Comparison of ENCODE assay signal across 8 cellular contexts in genomic region chr9:109411818-109412352, GRCh38.
DNase-seq lines count a peak whose midpoint lies in the region; ATAC-seq lines count a peak whose summit lies in the region.

No MANE protein-coding gene starts in this region.

- H3K9ac ChIP-seq in neuronal stem cell (ENCODE audit: low read depth, low read length, poor library complexity) = no peak overlapping the region

- no peak overlapping the region for H2AFZ ChIP-seq in neuronal stem cell (ENCODE audit: low read length)

- H2BK5ac ChIP-seq in neuronal stem cell (ENCODE audit: low read length) = no peak overlapping the region

- WGBS in neuronal stem cell (ENCODE audit: extremely low coverage in 2 of 2, insufficient read length in 2 of 2, insufficient replicate concordance in 1 of 2), 2 donors = no CpG with 5 or more reads among the region's 5 CpGs

- H3K36me3 ChIP-seq in neuronal stem cell (replicated peaks in 1 of 2; ENCODE audit: control insufficient read depth in 2 of 2, insufficient read depth in 2 of 2, low read length in 2 of 2) = no peaks in the 10 kb centered on the region

- H3K79me1 ChIP-seq in neuronal stem cell (ENCODE audit: low read depth, low read length) = no peaks in the 10 kb centered on the region

- DNase-seq in GM03348 (ENCODE audit: low spot score) (peak; percentile 41), SK-N-DZ (ENCODE audit: low spot score) (peak; percentile 9), fibroblast of peridontal ligament (ENCODE audit: extremely low read depth) (peak; percentile 86), neuronal stem cell (ENCODE audit: low spot score) (no peak), cerebellum (ENCODE audit: low spot score) (no peak)
- peak; percentile 42 for DNase-seq in stimulated activated CD8-positive, alpha-beta memory T cell treated with anti-CD3 and anti-CD28 coated beads, Interleukin-4, amount 100 ng/mL, for 48 hours

- H2BK15ac ChIP-seq in neuronal stem cell (ENCODE audit: low read length) = no peak overlapping the region

- H3K4me1 ChIP-seq in neuronal stem cell (ENCODE audit: control insufficient read depth in 2 of 2, insufficient read depth in 1 of 2, low read depth in 1 of 2, low read length in 2 of 2) = peaks cover 2 to 19% of the 10 kb centered on the region in 2 donors

- H2BK120ac ChIP-seq in neuronal stem cell (ENCODE audit: low read depth, low read length) = no peak overlapping the region

- no peak overlapping the region for H2AK5ac ChIP-seq in neuronal stem cell (ENCODE audit: low read depth, low read length)

- peak; percentile 43 for ATAC-seq in GM19372 (IDR thresholded peaks at IDR 0.05; ENCODE audit: low read depth, unreplicated experiment)
- ATAC-seq in HG03432 (IDR thresholded peaks at IDR 0.05; ENCODE audit: unreplicated experiment) = peak; percentile 46

- H3K27me3 ChIP-seq in neuronal stem cell (ENCODE audit: control insufficient read depth in 3 of 3, insufficient read depth in 3 of 3, low read depth in 1 of 3, low read length in 3 of 3) = no peaks in the 10 kb centered on the region

- no peak overlapping the region for H3K27ac ChIP-seq in neuronal stem cell (replicated peaks; ENCODE audit: low read length)

- H3K18ac ChIP-seq in neuronal stem cell (ENCODE audit: low read length) = no peak overlapping the region

- no peak overlapping the region for H2BK12ac ChIP-seq in neuronal stem cell (ENCODE audit: low read length)

- H3K9me3 ChIP-seq in neuronal stem cell (replicated peaks in 1 of 2; ENCODE audit: control insufficient read depth in 2 of 2, insufficient read depth in 1 of 2, low read depth in 1 of 2, low read length in 2 of 2) = no peaks in the 10 kb centered on the region

- H3K4me3 ChIP-seq in neuronal stem cell (ENCODE audit: low read length in 2 of 2) = no peak overlapping the region

- no peak overlapping the region for H3K4ac ChIP-seq in neuronal stem cell (ENCODE audit: low read length)

- no peak overlapping the region for H4K91ac ChIP-seq in neuronal stem cell (ENCODE audit: low read depth, low read length, poor library complexity)

- H3K23ac ChIP-seq in neuronal stem cell (ENCODE audit: low read depth, low read length, poor library complexity) = no peak overlapping the region

- no peak overlapping the region for H3K14ac ChIP-seq in neuronal stem cell (ENCODE audit: low read length)

- no peak overlapping the region for H3K4me2 ChIP-seq in neuronal stem cell (ENCODE audit: insufficient read depth, low read length, poor library complexity, severe bottlenecking)

- H4K8ac ChIP-seq in neuronal stem cell (ENCODE audit: low read depth, low read length) = no peak overlapping the region

Comparison
In these comparisons a context has a peak if more than half of its experiments do, and no peak if none do; other contexts are left out.
1. DNase-seq: peak in GM03348 (single experiment), SK-N-DZ (single experiment), fibroblast of peridontal ligament (single experiment) and stimulated activated CD8-positive, alpha-beta memory T cell treated with anti-CD3 and anti-CD28 coated beads, Interleukin-4, amount 100 ng/mL, for 48 hours (single experiment); none in neuronal stem cell (single experiment) and cerebellum (single experiment).